ENCODE assay signal across 34 cellular contexts in the genomic region with DNA sequence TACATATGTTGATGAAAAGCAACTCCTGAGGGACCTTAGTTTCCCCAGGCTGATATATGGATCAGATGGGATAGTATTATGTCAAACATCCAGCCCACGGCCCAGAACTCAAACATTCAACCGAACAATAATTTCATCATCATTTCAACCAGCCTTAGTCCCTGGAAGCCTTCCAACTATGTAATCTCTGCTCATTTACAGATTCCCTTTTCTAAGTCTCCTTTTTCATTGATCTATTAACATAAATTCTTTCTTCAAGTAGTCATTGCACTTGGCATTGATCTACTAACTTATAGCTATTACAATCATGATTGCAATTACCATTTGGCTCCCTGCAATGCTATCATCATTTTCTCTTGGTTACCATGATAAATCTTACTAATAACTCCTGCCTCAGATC.
"Had no signal": no experiment of that assay in that cellular context is flagged by ENCODE, and none has a peak within 500 bp of the region (broad histone marks: within the 10 kb centered on the region; RNA-seq: fewer than 3 reads in every experiment).

No MANE protein-coding gene starts in this region.

- H3K36me3 ChIP-seq: brain microvascular endothelial cell, esophagus squamous epithelium had no signal

- H3K27ac ChIP-seq: brain microvascular endothelial cell had no signal

- H3K4me1 Mint-ChIP-seq: activated CD4-positive, alpha-beta T cell treated with anti-CD3 and anti-CD28 coated beads for 36 hours; activated CD4-positive, alpha-beta T cell treated with anti-CD3 and anti-CD28 coated beads, Interleukin-2, amount 10 ng/mL, durations not matched to agents 24 days and 14 days; activated CD8-positive, alpha-beta memory T cell treated with anti-CD3 and anti-CD28 coated beads, Interleukin-2, amount 10 ng/mL, durations not matched to agents 7 days and 5 days; activated naive CD4-positive, alpha-beta T cell treated with anti-CD3 and anti-CD28 coated beads, Interleukin-2, amount 10 ng/mL, durations not matched to agents 7 days and 5 days; activated naive CD8-positive, alpha-beta T cell treated with anti-CD3 and anti-CD28 coated beads, Interleukin-2, amount 10 ng/mL, durations not matched to agents 7 days and 5 days; T-cell had no signal

- H3K4me3 Mint-ChIP-seq: activated CD4-positive, alpha-beta memory T cell treated with anti-CD3 and anti-CD28 coated beads for 36 hours; activated CD4-positive, alpha-beta T cell treated with anti-CD3 and anti-CD28 coated beads for 36 hours; activated CD4-positive, alpha-beta T cell treated with anti-CD3 and anti-CD28 coated beads, Interleukin-2, amount 10 ng/mL, durations not matched to agents 24 days and 14 days; activated CD8-positive, alpha-beta memory T cell treated with anti-CD3 and anti-CD28 coated beads, Interleukin-2, amount 10 ng/mL, durations not matched to agents 7 days and 5 days; activated CD8-positive, alpha-beta T cell treated with anti-CD3 and anti-CD28 coated beads, Interleukin-2, amount 10 ng/mL, durations not matched to agents 7 days and 5 days; activated naive CD4-positive, alpha-beta T cell treated with anti-CD3 and anti-CD28 coated beads, Interleukin-2, amount 10 ng/mL, durations not matched to agents 7 days and 5 days; activated naive CD8-positive, alpha-beta T cell treated with anti-CD3 and anti-CD28 coated beads, Interleukin-2, amount 10 ng/mL, durations not matched to agents 7 days and 5 days; activated T-helper 1 cell treated with anti-CD3 and anti-CD28 coated beads, Interleukin-12 subunit alpha, Interleukin-12 subunit beta, Interleukin-2, Interleukin-4 antibody, amounts not matched to agents 30 ng/mL and 10 ng/mL and 1 ng/mL, durations not matched to agents 14 hours and 24 hours and 36 hours; effector memory CD8-positive, alpha-beta T cell; T-cell; T-helper 1 cell treated with Interleukin-12 subunit alpha and Interleukin-12 subunit beta and Interleukin-4 antibody, amounts not matched to agents 30 μg/mL and 1 μg/mL, for 36 hours had no signal

- H3K4me3 ChIP-seq: esophagus squamous epithelium had no signal

- H3K27ac Mint-ChIP-seq: activated CD4-positive, alpha-beta memory T cell treated with anti-CD3 and anti-CD28 coated beads for 36 hours; activated CD4-positive, alpha-beta T cell treated with anti-CD3 and anti-CD28 coated beads for 36 hours; activated CD4-positive, alpha-beta T cell treated with anti-CD3 and anti-CD28 coated beads, Interleukin-2, amount 10 ng/mL, durations not matched to agents 24 days and 14 days; activated CD8-positive, alpha-beta memory T cell treated with anti-CD3 and anti-CD28 coated beads, Interleukin-2, amount 10 ng/mL, durations not matched to agents 7 days and 5 days; activated CD8-positive, alpha-beta T cell treated with anti-CD3 and anti-CD28 coated beads, Interleukin-2, amount 10 ng/mL, durations not matched to agents 7 days and 5 days; activated naive CD4-positive, alpha-beta T cell treated with anti-CD3 and anti-CD28 coated beads, Interleukin-2, amount 10 ng/mL, durations not matched to agents 7 days and 5 days; activated naive CD4-positive, alpha-beta T cell treated with anti-CD3 and anti-CD28 coated beads, Interleukin-2, amount 50 U/mL, for 72 hours; activated naive CD8-positive, alpha-beta T cell treated with anti-CD3 and anti-CD28 coated beads, Interleukin-2, amount 10 ng/mL, durations not matched to agents 7 days and 5 days; activated T-helper 1 cell treated with anti-CD3 and anti-CD28 coated beads, Interleukin-12 subunit alpha, Interleukin-12 subunit beta, Interleukin-2, Interleukin-4 antibody, amounts not matched to agents 30 ng/mL and 10 ng/mL and 1 ng/mL, durations not matched to agents 14 hours and 24 hours and 36 hours; activated T-helper 2 cell treated with anti-CD3 and anti-CD28 coated beads, Interferon-gamma antibody, Interleukin-2, Interleukin-4, amounts not matched to agents 10 μg/mL and 5 μg/mL and 100 μg/mL, durations not matched to agents 14 hours and 24 hours and 36 hours; effector memory CD8-positive, alpha-beta T cell; T-cell; T-helper 1 cell treated with Interleukin-12 subunit alpha and Interleukin-12 subunit beta and Interleukin-4 antibody, amounts not matched to agents 30 μg/mL and 1 μg/mL, for 36 hours had no signal

- H3K9me3 ChIP-seq: esophagus squamous epithelium had no signal

- H3K27me3 Mint-ChIP-seq: activated CD4-positive, alpha-beta memory T cell treated with anti-CD3 and anti-CD28 coated beads for 36 hours; activated CD4-positive, alpha-beta T cell treated with anti-CD3 and anti-CD28 coated beads for 36 hours; activated CD4-positive, alpha-beta T cell treated with anti-CD3 and anti-CD28 coated beads, Interleukin-2, amount 10 ng/mL, durations not matched to agents 24 days and 14 days; activated CD8-positive, alpha-beta memory T cell treated with anti-CD3 and anti-CD28 coated beads, Interleukin-2, amount 10 ng/mL, durations not matched to agents 7 days and 5 days; T-cell had no signal

- H3K36me3 Mint-ChIP-seq: activated CD8-positive, alpha-beta memory T cell treated with anti-CD3 and anti-CD28 coated beads, Interleukin-2, amount 10 ng/mL, durations not matched to agents 7 days and 5 days; activated naive CD4-positive, alpha-beta T cell treated with anti-CD3 and anti-CD28 coated beads, Interleukin-2, amount 10 ng/mL, durations not matched to agents 7 days and 5 days; activated naive CD4-positive, alpha-beta T cell treated with anti-CD3 and anti-CD28 coated beads, Interleukin-2, amount 50 U/mL, for 72 hours; activated naive CD8-positive, alpha-beta T cell treated with anti-CD3 and anti-CD28 coated beads, Interleukin-2, amount 10 ng/mL, durations not matched to agents 7 days and 5 days had no signal

- ATAC-seq: activated CD4-positive, alpha-beta T cell treated with anti-CD3 and anti-CD28 coated beads for 36 hours; activated CD8-positive, alpha-beta memory T cell treated with anti-CD3 and anti-CD28 coated beads, Interleukin-2, amount 10 ng/mL, durations not matched to agents 7 days and 5 days; activated CD8-positive, alpha-beta T cell treated with anti-CD3 and anti-CD28 coated beads, Interleukin-2, amount 10 ng/mL, durations not matched to agents 7 days and 5 days; activated naive CD4-positive, alpha-beta T cell treated with anti-CD3 and anti-CD28 coated beads, Interleukin-2, amount 50 U/mL, for 72 hours; effector memory CD8-positive, alpha-beta T cell; T-cell had no signal

- H3K27me3 ChIP-seq: brain microvascular endothelial cell, esophagus squamous epithelium had no signal

- H3K9me3 Mint-ChIP-seq: activated CD4-positive, alpha-beta memory T cell treated with anti-CD3 and anti-CD28 coated beads for 36 hours; activated CD4-positive, alpha-beta T cell treated with anti-CD3 and anti-CD28 coated beads, Interleukin-2, amount 10 ng/mL, durations not matched to agents 24 days and 14 days; activated naive CD4-positive, alpha-beta T cell treated with anti-CD3 and anti-CD28 coated beads, Interleukin-2, amount 10 ng/mL, durations not matched to agents 7 days and 5 days; activated naive CD4-positive, alpha-beta T cell treated with anti-CD3 and anti-CD28 coated beads, Interleukin-2, amount 50 U/mL, for 72 hours; activated naive CD8-positive, alpha-beta T cell treated with anti-CD3 and anti-CD28 coated beads, Interleukin-2, amount 10 ng/mL, durations not matched to agents 7 days and 5 days; activated T-helper 1 cell treated with anti-CD3 and anti-CD28 coated beads, Interleukin-12 subunit alpha, Interleukin-12 subunit beta, Interleukin-2, Interleukin-4 antibody, amounts not matched to agents 30 ng/mL and 10 ng/mL and 1 ng/mL, durations not matched to agents 14 hours and 24 hours and 36 hours; activated T-helper 2 cell treated with anti-CD3 and anti-CD28 coated beads, Interferon-gamma antibody, Interleukin-2, Interleukin-4, amounts not matched to agents 10 μg/mL and 5 μg/mL and 100 μg/mL, durations not matched to agents 14 hours and 24 hours and 36 hours; effector memory CD8-positive, alpha-beta T cell; T-cell; T-helper 1 cell treated with Interleukin-12 subunit alpha and Interleukin-12 subunit beta and Interleukin-4 antibody, amounts not matched to agents 30 μg/mL and 1 μg/mL, for 36 hours had no signal

- FAIRE-seq: astrocyte, colon had no signal

- DNase-seq: activated CD4-positive, alpha-beta memory T cell treated with anti-CD3 and anti-CD28 coated beads for 36 hours; activated CD4-positive, alpha-beta T cell treated with anti-CD3 and anti-CD28 coated beads for 36 hours; activated CD4-positive, alpha-beta T cell treated with anti-CD3 and anti-CD28 coated beads, Interleukin-2, amount 10 ng/mL, durations not matched to agents 24 days and 14 days; activated CD4-positive, CD25-positive, alpha-beta regulatory T cell; activated CD4-positive, CD25-positive, alpha-beta regulatory T cell treated with anti-CD3 and anti-CD28 coated beads, Interleukin-2, amount 50 U/mL, for 72 hours; activated CD8-positive, alpha-beta memory T cell treated with anti-CD3 and anti-CD28 coated beads, Interleukin-2, amount 10 ng/mL, durations not matched to agents 7 days and 5 days; activated CD8-positive, alpha-beta memory T cell treated with anti-CD3 and anti-CD28 coated beads, Interleukin-2, amount 50 U/mL, for 4 hours; activated CD8-positive, alpha-beta T cell treated with anti-CD3 and anti-CD28 coated beads, Interleukin-2, amount 10 ng/mL, durations not matched to agents 7 days and 5 days; activated effector memory CD4-positive, alpha-beta T cell treated with anti-CD3 and anti-CD28 coated beads, Interleukin-2, amount 50 U/mL, for 16 hours; activated naive CD4-positive, alpha-beta T cell treated with anti-CD3 and anti-CD28 coated beads, Interleukin-2, amount 10 ng/mL, durations not matched to agents 7 days and 5 days; activated naive CD8-positive, alpha-beta T cell treated with anti-CD3 and anti-CD28 coated beads, Interleukin-2, amount 10 ng/mL, durations not matched to agents 7 days and 5 days; activated T-cell treated with anti-CD3 and anti-CD28 coated beads, Interleukin-2, amount 50 U/mL, for 1 hour; activated T-cell treated with anti-CD3 and anti-CD28 coated beads, Interleukin-2, amount 50 U/mL, for 48 hours; amniotic stem cell; anterior cingulate cortex; brain microvascular endothelial cell; caudate nucleus; cortex of kidney; dermis blood vessel endothelial cell; effector CD4-positive, alpha-beta T cell; effector memory CD8-positive, alpha-beta T cell; erythroblast; esophagus squamous epithelium; foreskin melanocyte; head of caudate nucleus; SW 1271; T-cell; T-helper 9 cell had no signal
